In genomic region chr14:73545353-73545752, GRCh38 we compare ENCODE assay signal across 4 cellular contexts. TPM values are rescaled to one million over a fixed set of nuclear protein-coding genes. Genes with fewer than 3 reads are reported as not detected.
"Had no signal": no experiment of that assay in that cellular context is flagged by ENCODE, and none has a peak within 500 bp of the region (broad histone marks: within the 10 kb centered on the region; RNA-seq: fewer than 3 reads in every experiment).

No MANE protein-coding gene starts in this region.

RNA-seq across cellular contexts. Expression of gene HEATR4, which starts 13.4 kb away (rescaled TPM):
- total RNA-seq: kidney epithelial cell; natural killer cell treated with Interleukin-12 subunit alpha and Interleukin-12 subunit beta and Interleukin-15 and Interleukin-18, amount 100 ng/mL, for 72 hours; neural crest cell had no signal
- polyA plus RNA-seq: foreskin keratinocyte had no signal
